Comparison of ENCODE assay signal across 27 cellular contexts in the genomic region with DNA sequence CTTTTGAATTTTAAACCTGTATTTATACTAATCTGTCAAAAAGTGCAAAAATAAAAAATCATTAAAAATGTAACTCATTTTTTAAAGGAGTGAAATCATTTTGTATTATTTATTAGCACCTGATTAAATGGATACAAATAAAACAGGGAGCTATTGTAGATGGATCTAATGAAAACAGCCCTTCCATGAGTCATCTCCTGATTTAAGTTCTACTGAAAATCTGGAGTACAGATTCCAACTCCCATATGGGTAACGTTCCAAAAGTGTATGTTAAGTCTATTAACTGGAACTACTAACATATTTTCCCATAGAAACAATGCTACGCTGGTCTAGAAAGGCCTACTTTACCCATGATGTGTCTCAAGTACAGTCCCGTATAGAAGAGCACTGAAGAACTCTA. TPM values are rescaled to one million over a fixed set of nuclear protein-coding genes. Genes with fewer than 3 reads are reported as not detected.
DNase-seq lines count a peak whose midpoint lies in the region; ATAC-seq and TF ChIP-seq lines count a peak whose summit lies in the region.
"Had no signal": no experiment of that assay in that cellular context is flagged by ENCODE, and none has a peak within 500 bp of the region (broad histone marks: within the 10 kb centered on the region; RNA-seq: fewer than 3 reads in every experiment).

No MANE protein-coding gene starts in this region.

- H3K4me3 ChIP-seq in HFF-Myc (replicated peaks; ENCODE audit: low read depth, low read length) = no peak overlapping the region
- no peak overlapping the region for H3K4me3 ChIP-seq in tibial artery
- H3K4me3 ChIP-seq: PC-9 had no signal

- no peak overlapping the region for H3K4me3 Mint-ChIP-seq in effector memory CD8-positive, alpha-beta T cell
- H3K4me3 Mint-ChIP-seq: CD8-positive, alpha-beta T cell had no signal

- ATAC-seq in esophagus mucosa = peak; percentile 49
- ATAC-seq in effector memory CD8-positive, alpha-beta T cell (replicated peaks) = no peak
- ATAC-seq: CD8-positive, alpha-beta T cell; HepG2 had no signal

- H3K9me3 Mint-ChIP-seq in effector memory CD8-positive, alpha-beta T cell = no peaks in the 10 kb centered on the region
- H3K9me3 Mint-ChIP-seq: CD8-positive, alpha-beta T cell had no signal

- H3K27ac Mint-ChIP-seq in effector memory CD8-positive, alpha-beta T cell = no peak overlapping the region
- H3K27ac Mint-ChIP-seq: CD8-positive, alpha-beta T cell had no signal

- H3K4me1 ChIP-seq in tibial artery = peaks cover 0 to 4% (median 0%) of the 10 kb centered on the region in 4 donors

- peaks cover 29% of the 10 kb centered on the region for H3K36me3 Mint-ChIP-seq in effector memory CD8-positive, alpha-beta T cell (ENCODE audit: insufficient read depth)

- no peak overlapping the region for H3K27ac ChIP-seq in tibial artery
- H3K27ac ChIP-seq: HL-60, PC-9 had no signal

- H3K27me3 ChIP-seq in tibial artery = no peaks in the 10 kb centered on the region

- peaks cover 0 to 2% of the 10 kb centered on the region in 2 donors for H3K4me1 Mint-ChIP-seq in effector memory CD8-positive, alpha-beta T cell (ENCODE audit: low read depth in 2 of 2)

- TF ChIP-seq CTCF in HFF-Myc (IDR thresholded peaks at IDR 0.05; ENCODE audit: low read depth, low read length, missing control alignments) = no peak
- TF ChIP-seq CTCF in tibial artery (IDR thresholded peaks at IDR 0.05) = no peak

- no peaks in the 10 kb centered on the region for H3K9me3 ChIP-seq in tibial artery

- DNase-seq in HFF-Myc (ENCODE audit: extremely low read depth, low read depth) (peak; percentile 31), iris pigment epithelial cell (ENCODE audit: low read depth) (peak; percentile 15), putamen (ENCODE audit: low spot score) (no peak), tibial artery (no peak)
- DNase-seq in activated naive CD4-positive, alpha-beta T cell treated with anti-CD3 and anti-CD28 coated beads, Interleukin-2, amount 50 U/mL, for 16 hours = no peak
- no peak for DNase-seq in effector memory CD8-positive, alpha-beta T cell
- DNase-seq: ACHN; AML-193; C1 segment of cervical spinal cord; Calu3; CD8-positive, alpha-beta T cell; DMS153; GF-D8; KBM-7; MM.1S; NCI-H1092; NCI-H1436 treated with DMSO at 0.1 percent for 48 hours; NCI-H2029; NCI-H226; NCI-H510A treated with DMSO at 0.1 percent for 48 hours; NCI-H748 treated with DMSO at 0.1 percent for 48 hours; PC-9; RPMI8226; SHP77 had no signal

- H3K36me3 ChIP-seq in tibial artery = peaks cover 19 to 35% (median 20%) of the 10 kb centered on the region in 3 donors

- no peaks in the 10 kb centered on the region for H3K27me3 Mint-ChIP-seq in effector memory CD8-positive, alpha-beta T cell

- intact Hi-C loops in tibial artery (cut with DNase I; ENCODE audit: low total_unique reads) = no loop called here

RNA-seq across cellular contexts. Expression of a gene that starts 34.7 kb away (rescaled TPM):
- total RNA-seq in esophagus mucosa = 19.1 TPM

Comparison
In these comparisons a context has a peak if more than half of its experiments do, and no peak if none do; other contexts are left out.
1. DNase-seq: peak in HFF-Myc (single experiment) and iris pigment epithelial cell (single experiment); none in activated naive CD4-positive, alpha-beta T cell treated with anti-CD3 and anti-CD28 coated beads, Interleukin-2, amount 50 U/mL, for 16 hours (single experiment), putamen (single experiment), tibial artery (0 of 2) and effector memory CD8-positive, alpha-beta T cell (0 of 3).